Comparison of ENCODE assay signal across 2 cellular contexts in the genomic region with DNA sequence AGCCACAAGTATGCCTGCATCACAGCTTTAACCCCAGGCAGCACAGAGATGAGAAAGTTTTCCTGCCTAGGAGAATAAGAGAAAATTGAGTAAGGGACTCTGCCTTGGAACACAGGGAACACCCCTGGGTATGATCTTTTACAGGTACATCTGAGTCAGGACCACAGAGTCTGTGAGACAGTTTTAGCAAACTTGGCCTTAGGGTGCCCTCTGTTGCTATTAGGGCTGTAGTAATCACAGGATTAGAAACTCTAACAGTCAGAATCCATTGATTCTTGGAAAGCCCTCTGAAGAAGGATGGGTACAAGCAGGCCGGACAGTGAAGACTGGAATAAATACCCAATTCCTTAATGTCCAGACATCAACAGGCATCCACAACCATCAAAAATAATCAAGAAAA.
TF ChIP-seq lines count a peak whose summit lies in the region.

No MANE protein-coding gene starts in this region.

TF ChIP-seq in GM23338, 12 proteins besides CTCF, POLR2A, EP300 and RAD21:
- TF ChIP-seq POLR2AphosphoS5 (IDR thresholded peaks at IDR 0.05; ENCODE audit: low read depth) (no peak), EZH2phosphoT487 (IDR thresholded peaks at IDR 0.05; ENCODE audit: unreplicated experiment) (no peak), NANOG (IDR thresholded peaks at IDR 0.05; ENCODE audit: borderline replicate concordance) (no peak), EZH2 (IDR thresholded peaks at IDR 0.05; ENCODE audit: low read depth, unreplicated experiment) (no peak), JUNB (IDR thresholded peaks at IDR 0.05; ENCODE audit: unreplicated experiment) (no peak), STAT1 (IDR thresholded peaks at IDR 0.05; ENCODE audit: unreplicated experiment) (no peak), CREB1 (CRISPR knock-in tag; IDR thresholded peaks at IDR 0.05; ENCODE audit: low read depth) (no peak)

TF ChIP-seq in H1, 55 proteins besides CTCF, POLR2A, EP300 and RAD21:
- TF ChIP-seq HDAC6 (IDR thresholded peaks at IDR 0.05; ENCODE audit: low read depth, low read length) = no peak
- no peak for TF ChIP-seq YY1 (IDR thresholded peaks at IDR 0.05; ENCODE audit: low read depth, low read length)
- no peak for TF ChIP-seq SUZ12 (IDR thresholded peaks at IDR 0.05; ENCODE audit: low read length)
- TF ChIP-seq SIRT6 (IDR thresholded peaks at IDR 0.05; ENCODE audit: low read length) = no peak
- TF ChIP-seq, protein P1, sequence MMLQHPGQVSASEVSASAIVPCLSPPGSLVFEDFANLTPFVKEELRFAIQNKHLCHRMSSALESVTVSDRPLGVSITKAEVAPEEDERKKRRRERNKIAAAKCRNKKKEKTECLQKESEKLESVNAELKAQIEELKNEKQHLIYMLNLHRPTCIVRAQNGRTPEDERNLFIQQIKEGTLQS (IDR thresholded peaks at IDR 0.05; ENCODE audit: insufficient read depth, low read depth, low read length) = no peak
- no peak for TF ChIP-seq KDM5A (IDR thresholded peaks at IDR 0.05; ENCODE audit: low read length)
- no peak for TF ChIP-seq CBX5 (IDR thresholded peaks at IDR 0.05; ENCODE audit: low read depth, low read length)
- no peak for TF ChIP-seq MAFK (IDR thresholded peaks at IDR 0.05; ENCODE audit: low read depth, low read length)
- TF ChIP-seq TAF1 (IDR thresholded peaks at IDR 0.05; ENCODE audit: low read depth, low read length) = no peak
- no peak for TF ChIP-seq ZNF274 (IDR thresholded peaks at IDR 0.05; ENCODE audit: borderline replicate concordance, extremely low read depth, low read length)
- TF ChIP-seq BCL11A (IDR thresholded peaks at IDR 0.05; ENCODE audit: low read depth in 2 of 2, low read length in 2 of 2) = no peak
- TF ChIP-seq, protein P2, sequence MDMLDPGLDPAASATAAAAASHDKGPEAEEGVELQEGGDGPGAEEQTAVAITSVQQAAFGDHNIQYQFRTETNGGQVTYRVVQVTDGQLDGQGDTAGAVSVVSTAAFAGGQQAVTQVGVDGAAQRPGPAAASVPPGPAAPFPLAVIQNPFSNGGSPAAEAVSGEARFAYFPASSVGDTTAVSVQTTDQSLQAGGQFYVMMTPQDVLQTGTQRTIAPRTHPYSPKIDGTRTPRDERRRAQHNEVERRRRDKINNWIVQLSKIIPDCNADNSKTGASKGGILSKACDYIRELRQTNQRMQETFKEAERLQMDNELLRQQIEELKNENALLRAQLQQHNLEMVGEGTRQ (IDR thresholded peaks at IDR 0.05; ENCODE audit: low read length) = no peak
- TF ChIP-seq GTF2F1 (IDR thresholded peaks at IDR 0.05; ENCODE audit: borderline replicate concordance, low read depth, low read length) = no peak
- no peak for TF ChIP-seq CHD2 (IDR thresholded peaks at IDR 0.05; ENCODE audit: low read length)
- no peak for TF ChIP-seq SIN3A (conservative IDR thresholded peaks at IDR 0.05 in 1 of 2, IDR thresholded peaks at IDR 0.05 in 1 of 2; ENCODE audit: low read depth in 1 of 2, low read length in 2 of 2)
- no peak for TF ChIP-seq BACH1 (IDR thresholded peaks at IDR 0.05; ENCODE audit: low read length)
